ENCODE assay signal across 9 cellular contexts in the genomic region with DNA sequence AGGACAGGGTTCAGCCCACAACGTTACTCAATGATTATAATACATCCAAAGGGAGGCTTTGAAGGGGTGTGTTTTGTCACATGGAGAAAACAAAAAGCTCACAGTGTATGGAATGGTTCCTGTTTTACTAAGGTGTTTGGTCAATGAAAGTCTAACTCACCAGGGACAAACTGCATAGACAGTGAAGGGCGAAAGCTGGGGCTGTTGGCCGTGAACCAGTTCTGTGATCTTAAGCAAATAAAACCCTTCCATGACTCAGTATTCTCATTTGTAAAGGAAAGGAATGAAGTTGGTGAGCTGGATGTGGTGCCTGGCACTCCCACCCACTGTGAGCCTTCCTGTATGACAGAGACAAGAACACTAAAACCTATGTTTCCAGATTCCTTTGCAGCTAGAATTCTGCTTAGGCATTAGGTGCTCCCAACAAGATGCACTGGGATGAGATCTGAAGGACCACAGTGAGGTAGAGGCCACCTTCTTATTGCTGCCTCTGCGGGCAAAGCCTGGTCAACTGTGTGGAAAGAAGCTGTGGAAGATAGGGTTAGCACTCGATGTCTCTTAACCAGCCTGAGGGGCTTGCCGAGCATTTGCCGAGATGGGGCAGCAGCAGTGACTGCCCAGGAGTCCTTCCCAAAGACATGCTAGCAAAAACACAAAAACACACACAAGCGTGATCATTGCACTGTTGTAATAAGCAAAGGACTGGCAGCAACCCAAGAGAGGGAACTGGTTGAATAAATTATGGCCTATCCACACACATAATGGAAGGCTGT. TPM values are rescaled to one million over a fixed set of nuclear protein-coding genes. Genes with fewer than 3 reads are reported as not detected.
A peak's percentile ranks its signal among the peaks of the same experiment; 100 is the strongest.
DNase-seq lines count a peak whose midpoint lies in the region; ATAC-seq, FAIRE-seq and TF ChIP-seq lines count a peak whose summit lies in the region.
"Had no signal": no experiment of that assay in that cellular context is flagged by ENCODE, and none has a peak within 500 bp of the region (broad histone marks: within the 10 kb centered on the region; RNA-seq: fewer than 3 reads in every experiment).

No MANE protein-coding gene starts in this region.

- no peak for TF ChIP-seq CTCF in fibroblast of the aortic adventitia (IDR thresholded peaks at IDR 0.05; ENCODE audit: insufficient read depth, low read length)

- peaks cover 38% of the 10 kb centered on the region for H3K4me1 ChIP-seq in CD4-positive, alpha-beta memory T cell (ENCODE audit: insufficient read depth, low read length)

- intact Hi-C loops in CD4-positive, alpha-beta memory T cell (cut with micrococcal nuclease) = no loop called here
- intact Hi-C loops in activated naive CD4-positive, alpha-beta T cell treated with anti-CD3 and anti-CD28 coated beads for 36 hours (cut with micrococcal nuclease) = no loop called here

- no peak overlapping the region for H3K27ac Mint-ChIP-seq in stimulated activated naive CD8-positive, alpha-beta T cell treated with anti-CD3 and anti-CD28 coated beads, Interleukin-15, amount 100 ng/mL, for 72 hours
- H3K27ac Mint-ChIP-seq in CD4-positive, alpha-beta memory T cell = peak overlapping the region in 3 of 7 donors; percentile 17 to 72 (median 70)
- no peak overlapping the region for H3K27ac Mint-ChIP-seq in activated naive CD4-positive, alpha-beta T cell treated with anti-CD3 and anti-CD28 coated beads for 36 hours

- no peak overlapping the region for H3K4me3 ChIP-seq in fibroblast of the aortic adventitia (ENCODE audit: low read depth, low read length)
- H3K4me3 ChIP-seq in CD4-positive, alpha-beta memory T cell (ENCODE audit: low read length in 2 of 2) = no peak overlapping the region

- H3K9me3 Mint-ChIP-seq in stimulated activated naive CD8-positive, alpha-beta T cell treated with anti-CD3 and anti-CD28 coated beads, Interleukin-15, amount 100 ng/mL, for 72 hours = no peaks in the 10 kb centered on the region
- H3K9me3 Mint-ChIP-seq in CD4-positive, alpha-beta memory T cell = no peaks in the 10 kb centered on the region
- no peaks in the 10 kb centered on the region for H3K9me3 Mint-ChIP-seq in activated naive CD4-positive, alpha-beta T cell treated with anti-CD3 and anti-CD28 coated beads for 36 hours

- FAIRE-seq in urothelium cell line (lab: Jason Lieb, UNC) = peak; percentile 94
- FAIRE-seq: endometrium had no signal

- H3K36me3 ChIP-seq in CD4-positive, alpha-beta memory T cell (ENCODE audit: insufficient read depth, low read length) = no peaks in the 10 kb centered on the region

- ATAC-seq in stimulated activated naive CD8-positive, alpha-beta T cell treated with anti-CD3 and anti-CD28 coated beads, Interleukin-15, Interleukin-2, amounts not matched to agents 100 U/mL and 50 U/mL, for 24 hours = peak; percentile 21
- no peak for ATAC-seq in stimulated activated naive CD8-positive, alpha-beta T cell treated with anti-CD3 and anti-CD28 coated beads, Interleukin-15, amount 100 ng/mL, for 72 hours
- ATAC-seq in GM19328 (IDR thresholded peaks at IDR 0.05; ENCODE audit: unreplicated experiment) = no peak

- H3K4me3 Mint-ChIP-seq in stimulated activated naive CD8-positive, alpha-beta T cell treated with anti-CD3 and anti-CD28 coated beads, Interleukin-15, amount 100 ng/mL, for 72 hours = no peak overlapping the region
- no peak overlapping the region for H3K4me3 Mint-ChIP-seq in CD4-positive, alpha-beta memory T cell
- H3K4me3 Mint-ChIP-seq in activated naive CD4-positive, alpha-beta T cell treated with anti-CD3 and anti-CD28 coated beads for 36 hours = no peak overlapping the region

- H3K27ac ChIP-seq in CD4-positive, alpha-beta memory T cell (ENCODE audit: low read depth, low read length) = no peak overlapping the region

- POLR2A ChIA-PET in CD4-positive, alpha-beta memory T cell (lab: Charles Lee; ENCODE audit: partially characterized antibody) = interaction anchor here (0.9 to 2.4 kb wide), 8 partner anchors 11 to 206 kb away, joined by 3 to 22 read pairs (median 4); no protein-coding TSS in a partner anchor

- CTCF ChIA-PET in CD4-positive, alpha-beta memory T cell (lab: Charles Lee; ENCODE audit: partially characterized antibody) = interaction anchor here (0.9 to 1.9 kb wide), 3 partner anchors 14 to 206 kb away, joined by 5 to 6 read pairs (median 5); no protein-coding TSS in a partner anchor
- CTCF ChIA-PET in activated naive CD4-positive, alpha-beta T cell treated with anti-CD3 and anti-CD28 coated beads for 36 hours (lab: Charles Lee) = interaction anchor here (1.0 to 1.9 kb wide), 3 partner anchors 14 to 206 kb away, joined by 3 to 10 read pairs (median 5); no protein-coding TSS in a partner anchor

- H3K4me1 Mint-ChIP-seq in stimulated activated naive CD8-positive, alpha-beta T cell treated with anti-CD3 and anti-CD28 coated beads, Interleukin-15, amount 100 ng/mL, for 72 hours = peaks cover 83% of the 10 kb centered on the region
- H3K4me1 Mint-ChIP-seq in CD4-positive, alpha-beta memory T cell = peaks cover 34 to 56% (median 42%) of the 10 kb centered on the region in 4 donors
- peaks cover 65% of the 10 kb centered on the region for H3K4me1 Mint-ChIP-seq in activated naive CD4-positive, alpha-beta T cell treated with anti-CD3 and anti-CD28 coated beads for 36 hours (ENCODE audit: low read depth)

- H3K27me3 Mint-ChIP-seq in stimulated activated naive CD8-positive, alpha-beta T cell treated with anti-CD3 and anti-CD28 coated beads, Interleukin-15, amount 100 ng/mL, for 72 hours = no peaks in the 10 kb centered on the region
- H3K27me3 Mint-ChIP-seq in CD4-positive, alpha-beta memory T cell = no peaks in the 10 kb centered on the region
- H3K27me3 Mint-ChIP-seq in activated naive CD4-positive, alpha-beta T cell treated with anti-CD3 and anti-CD28 coated beads for 36 hours (ENCODE audit: low read depth) = no peaks in the 10 kb centered on the region

- H3K36me3 Mint-ChIP-seq in CD4-positive, alpha-beta memory T cell = peaks cover 0 to under 1% of the 10 kb centered on the region in 2 donors
- H3K36me3 Mint-ChIP-seq in activated naive CD4-positive, alpha-beta T cell treated with anti-CD3 and anti-CD28 coated beads for 36 hours (ENCODE audit: low read depth) = peaks cover 2% of the 10 kb centered on the region

- DNase-seq in stimulated activated naive CD8-positive, alpha-beta T cell treated with anti-CD3 and anti-CD28 coated beads, Interleukin-15, Interleukin-2, amounts not matched to agents 100 U/mL and 50 U/mL, for 24 hours = no peak
- DNase-seq in stimulated activated naive CD8-positive, alpha-beta T cell treated with anti-CD3 and anti-CD28 coated beads, Interleukin-15, amount 100 ng/mL, for 72 hours = no peak
- peak; percentile 31 for DNase-seq in T1000 (lab: John Stamatoyannopoulos, UW)
- DNase-seq in fibroblast of the aortic adventitia (ENCODE audit: low read depth) = peak; percentile 71
- peak; percentile 82 for DNase-seq in urothelium cell line (ENCODE audit: low spot score)
- no peak for DNase-seq in CD4-positive, alpha-beta memory T cell
- DNase-seq in activated naive CD4-positive, alpha-beta T cell treated with anti-CD3 and anti-CD28 coated beads for 36 hours = no peak

- no peaks in the 10 kb centered on the region for H3K9me3 ChIP-seq in CD4-positive, alpha-beta memory T cell (ENCODE audit: control insufficient read depth in 1 of 2, low read length in 2 of 2)

- H3K27me3 ChIP-seq in CD4-positive, alpha-beta memory T cell (ENCODE audit: insufficient read depth, low read length) = no peaks in the 10 kb centered on the region

RNA-seq across cellular contexts. Expression of gene VCPKMT, which starts 48.5 kb away (rescaled TPM):
- total RNA-seq in fibroblast of the aortic adventitia (ENCODE audit: low replicate concordance) = 6.1 and 9.6 TPM in 2 replicates
- 10 to 100 TPM; 17.3 to 20.1 TPM for total RNA-seq in CD4-positive, alpha-beta memory T cell
- 10 to 100 TPM; 13.0 to 13.2 TPM for polyA plus RNA-seq in CD4-positive, alpha-beta memory T cell
- 10 to 100 TPM in 1 of 2 experiments, 1 to 10 TPM in 1; 9.6 to 10.5 TPM for total RNA-seq in activated naive CD4-positive, alpha-beta T cell treated with anti-CD3 and anti-CD28 coated beads for 36 hours

Comparison
In these comparisons a context has a peak if more than half of its experiments do, and no peak if none do; other contexts are left out.
1. DNase-seq: peak in T1000 (single experiment), fibroblast of the aortic adventitia (single experiment) and urothelium cell line (single experiment); none in stimulated activated naive CD8-positive, alpha-beta T cell treated with anti-CD3 and anti-CD28 coated beads, Interleukin-15, Interleukin-2, amounts not matched to agents 100 U/mL and 50 U/mL, for 24 hours (single experiment), stimulated activated naive CD8-positive, alpha-beta T cell treated with anti-CD3 and anti-CD28 coated beads, Interleukin-15, amount 100 ng/mL, for 72 hours (0 of 2), CD4-positive, alpha-beta memory T cell (0 of 5) and activated naive CD4-positive, alpha-beta T cell treated with anti-CD3 and anti-CD28 coated beads for 36 hours (single experiment).